ENCODE assay signal across 8 cellular contexts in genomic region chr7:134546903-134547737, GRCh38. TPM values are rescaled to one million over a fixed set of nuclear protein-coding genes. Genes with fewer than 3 reads are reported as not detected.
DNase-seq lines count a peak whose midpoint lies in the region; ATAC-seq and TF ChIP-seq lines count a peak whose summit lies in the region.

No MANE protein-coding gene starts in this region.

- POLR2A ChIA-PET in CD4-positive, alpha-beta memory T cell (lab: Charles Lee; ENCODE audit: partially characterized antibody), result interaction anchor here (1.0 kb wide), 1 partner anchor 114 kb away, joined by 3 read pairs; no protein-coding TSS in a partner anchor

- H3K4me1 Mint-ChIP-seq in CD4-positive, alpha-beta memory T cell, result peaks cover 0 to 2% (median 0%) of the 10 kb centered on the region in 4 donors
- H3K4me1 Mint-ChIP-seq in activated T-cell treated with anti-CD3 and anti-CD28 coated beads, Interleukin-2, amount 50 U/mL, for 72 hours (ENCODE audit: low read depth), result peaks cover 13% of the 10 kb centered on the region
- peaks cover 27% of the 10 kb centered on the region for H3K4me1 Mint-ChIP-seq in neural crest cell
- H3K4me1 Mint-ChIP-seq in stimulated activated naive CD8-positive, alpha-beta T cell treated with anti-CD3 and anti-CD28 coated beads, Interleukin-15, amount 100 ng/mL, for 72 hours, result no peaks in the 10 kb centered on the region

- H3K4me1 ChIP-seq in CD4-positive, alpha-beta memory T cell (ENCODE audit: insufficient read depth, low read length), result no peaks in the 10 kb centered on the region

- peak; percentile 46 to 54 (median 52) for DNase-seq in CD4-positive, alpha-beta memory T cell
- DNase-seq in HL-60 (ENCODE audit: low read depth in 1 of 2, low spot score in 1 of 2), result peak; percentile 7 to 48
- DNase-seq in OCI-M2 (lab: John Stamatoyannopoulos, UW; ENCODE audit: unreplicated experiment), result peak; percentile 86
- DNase-seq in activated T-cell treated with anti-CD3 and anti-CD28 coated beads, Interleukin-2, amount 50 U/mL, for 72 hours, result peak; percentile 67 to 69
- DNase-seq in fibroblast of the aortic adventitia (ENCODE audit: low read depth), result peak; percentile 76
- DNase-seq in neural crest cell (ENCODE audit: low read depth, low spot score), result peak; percentile 55
- peak; percentile 22 to 57 for DNase-seq in stimulated activated naive CD8-positive, alpha-beta T cell treated with anti-CD3 and anti-CD28 coated beads, Interleukin-15, amount 100 ng/mL, for 72 hours

- H3K36me3 Mint-ChIP-seq in CD4-positive, alpha-beta memory T cell, result no peaks in the 10 kb centered on the region
- no peaks in the 10 kb centered on the region for H3K36me3 Mint-ChIP-seq in activated T-cell treated with anti-CD3 and anti-CD28 coated beads, Interleukin-2, amount 50 U/mL, for 72 hours (ENCODE audit: insufficient read depth in 2 of 2)
- no peaks in the 10 kb centered on the region for H3K36me3 Mint-ChIP-seq in neural crest cell (ENCODE audit: low read depth)

- intact Hi-C loops in CD4-positive, alpha-beta memory T cell (cut with micrococcal nuclease), result loop anchor here (1.0 kb wide), 1 partner anchor 115 kb away; no protein-coding TSS in a partner anchor

- TF ChIP-seq CTCF in HL-60 (IDR thresholded peaks at IDR 0.05; ENCODE audit: insufficient read depth, low read length), result peak; percentile 64
- peak; percentile 88 for TF ChIP-seq CTCF in fibroblast of the aortic adventitia (IDR thresholded peaks at IDR 0.05; ENCODE audit: insufficient read depth, low read length)
- peak; percentile 84 for TF ChIP-seq CTCF in neural crest cell (conservative IDR thresholded peaks at IDR 0.05)

- peak overlapping the region in 3 of 8 donors; percentile 5 to 14 (median 11) for H3K4me3 Mint-ChIP-seq in CD4-positive, alpha-beta memory T cell
- peak overlapping the region in 1 of 2 donors; percentile 37 for H3K4me3 Mint-ChIP-seq in activated T-cell treated with anti-CD3 and anti-CD28 coated beads, Interleukin-2, amount 50 U/mL, for 72 hours
- H3K4me3 Mint-ChIP-seq in neural crest cell, result peak overlapping the region; percentile 73
- H3K4me3 Mint-ChIP-seq in stimulated activated naive CD8-positive, alpha-beta T cell treated with anti-CD3 and anti-CD28 coated beads, Interleukin-15, amount 100 ng/mL, for 72 hours, result peak overlapping the region in 1 of 2 donors; percentile 38

- CTCF ChIA-PET in CD4-positive, alpha-beta memory T cell (lab: Charles Lee; ENCODE audit: partially characterized antibody), result interaction anchor here (0.6 to 14.7 kb wide), 15 partner anchors 8 to 119 kb away, joined by 3 to 209 read pairs (median 4); no protein-coding TSS in a partner anchor

- H3K27ac Mint-ChIP-seq in CD4-positive, alpha-beta memory T cell, result no peak overlapping the region
- H3K27ac Mint-ChIP-seq in activated T-cell treated with anti-CD3 and anti-CD28 coated beads, Interleukin-2, amount 50 U/mL, for 72 hours, result no peak overlapping the region
- no peak overlapping the region for H3K27ac Mint-ChIP-seq in neural crest cell (ENCODE audit: unreplicated experiment)
- no peak overlapping the region for H3K27ac Mint-ChIP-seq in stimulated activated naive CD8-positive, alpha-beta T cell treated with anti-CD3 and anti-CD28 coated beads, Interleukin-15, amount 100 ng/mL, for 72 hours

- no peaks in the 10 kb centered on the region for H3K27me3 ChIP-seq in CD4-positive, alpha-beta memory T cell (ENCODE audit: insufficient read depth, low read length)
- H3K27me3 ChIP-seq in HL-60 (ENCODE audit: insufficient read depth, poor library complexity, severe bottlenecking), result no peaks in the 10 kb centered on the region

- no peaks in the 10 kb centered on the region for H3K36me3 ChIP-seq in CD4-positive, alpha-beta memory T cell (ENCODE audit: insufficient read depth, low read length)

- no peak overlapping the region for H3K27ac ChIP-seq in CD4-positive, alpha-beta memory T cell (ENCODE audit: low read depth, low read length)
- no peak overlapping the region for H3K27ac ChIP-seq in HL-60 (replicated peaks)

- peaks cover 0 to 3% (median 0%) of the 10 kb centered on the region in 8 donors for H3K9me3 Mint-ChIP-seq in CD4-positive, alpha-beta memory T cell
- no peaks in the 10 kb centered on the region for H3K9me3 Mint-ChIP-seq in activated T-cell treated with anti-CD3 and anti-CD28 coated beads, Interleukin-2, amount 50 U/mL, for 72 hours
- H3K9me3 Mint-ChIP-seq in neural crest cell, result no peaks in the 10 kb centered on the region
- no peaks in the 10 kb centered on the region for H3K9me3 Mint-ChIP-seq in stimulated activated naive CD8-positive, alpha-beta T cell treated with anti-CD3 and anti-CD28 coated beads, Interleukin-15, amount 100 ng/mL, for 72 hours

- peaks cover 11% of the 10 kb centered on the region in 2 donors for H3K27me3 Mint-ChIP-seq in CD4-positive, alpha-beta memory T cell
- H3K27me3 Mint-ChIP-seq in activated T-cell treated with anti-CD3 and anti-CD28 coated beads, Interleukin-2, amount 50 U/mL, for 72 hours (ENCODE audit: low read depth), result peaks cover 19% of the 10 kb centered on the region
- H3K27me3 Mint-ChIP-seq in neural crest cell (ENCODE audit: low read depth), result peaks cover 9% of the 10 kb centered on the region
- H3K27me3 Mint-ChIP-seq in stimulated activated naive CD8-positive, alpha-beta T cell treated with anti-CD3 and anti-CD28 coated beads, Interleukin-15, amount 100 ng/mL, for 72 hours, result peaks cover 43% of the 10 kb centered on the region

- ATAC-seq in GM19452 (IDR thresholded peaks at IDR 0.05; ENCODE audit: unreplicated experiment), result peak; percentile 34
- ATAC-seq in activated T-cell treated with anti-CD3 and anti-CD28 coated beads, Interleukin-2, amount 50 U/mL, for 72 hours (replicated peaks in 1 of 2), result peak; percentile 64 to 67
- peak; percentile 78 for ATAC-seq in stimulated activated naive CD8-positive, alpha-beta T cell treated with anti-CD3 and anti-CD28 coated beads, Interleukin-15, amount 100 ng/mL, for 72 hours

- H3K9me3 ChIP-seq in CD4-positive, alpha-beta memory T cell (ENCODE audit: control insufficient read depth in 1 of 2, low read length in 2 of 2), result no peaks in the 10 kb centered on the region

- no peak overlapping the region for H3K4me3 ChIP-seq in CD4-positive, alpha-beta memory T cell (ENCODE audit: low read length in 2 of 2)
- H3K4me3 ChIP-seq in HL-60 (replicated peaks; ENCODE audit: insufficient read depth, low read length) (no peak overlapping the region), fibroblast of the aortic adventitia (ENCODE audit: low read depth, low read length) (peak overlapping the region; percentile 67)

RNA-seq across cellular contexts. Expression of gene AKR1B15, which starts 1.8 kb away (rescaled TPM):
- total RNA-seq in CD4-positive, alpha-beta memory T cell, result not detected
- polyA plus RNA-seq in CD4-positive, alpha-beta memory T cell, result not detected
- total RNA-seq in activated T-cell treated with anti-CD3 and anti-CD28 coated beads, Interleukin-2, amount 50 U/mL, for 72 hours, result not detected
- total RNA-seq in fibroblast of the aortic adventitia (ENCODE audit: low replicate concordance), result not detected in 2 replicates
- total RNA-seq in neural crest cell, result not detected in 2 replicates

RNA-seq across cellular contexts. Expression of gene AKR1B10, which starts 19.8 kb away (rescaled TPM):
- not detected for total RNA-seq in CD4-positive, alpha-beta memory T cell
- not detected for polyA plus RNA-seq in CD4-positive, alpha-beta memory T cell
- not detected for total RNA-seq in activated T-cell treated with anti-CD3 and anti-CD28 coated beads, Interleukin-2, amount 50 U/mL, for 72 hours
- total RNA-seq in fibroblast of the aortic adventitia (ENCODE audit: low replicate concordance) (5.0 and 10.4 TPM in 2 replicates), neural crest cell (not detected in 2 replicates)

Comparison
In these comparisons a context has a peak if more than half of its experiments do, and no peak if none do; other contexts are left out.
1. DNase-seq: peak in every context shown above with its lines; median percentile 86 in OCI-M2; 76 in fibroblast of the aortic adventitia; 68 in activated T-cell treated with anti-CD3 and anti-CD28 coated beads, Interleukin-2, amount 50 U/mL, for 72 hours; 55 in neural crest cell; 52 in CD4-positive, alpha-beta memory T cell; 40 in stimulated activated naive CD8-positive, alpha-beta T cell treated with anti-CD3 and anti-CD28 coated beads, Interleukin-15, amount 100 ng/mL, for 72 hours; 28 in HL-60.